ENCODE assay signal across 11 cellular contexts in genomic region chr6:143743256-143744166, GRCh38.
DNase-seq lines count a peak whose midpoint lies in the region; ATAC-seq and TF ChIP-seq lines count a peak whose summit lies in the region.
"Had no signal": no experiment of that assay in that cellular context is flagged by ENCODE, and none has a peak within 500 bp of the region (broad histone marks: within the 10 kb centered on the region; RNA-seq: fewer than 3 reads in every experiment).

No MANE protein-coding gene starts in this region.

- TF ChIP-seq CTCF in dorsolateral prefrontal cortex (IDR thresholded peaks at IDR 0.05 in 54 of 56, conservative IDR thresholded peaks at IDR 0.05 in 2 of 56; ENCODE audit: low read depth in 1 of 56, partially characterized antibody in 56 of 56) (no peak), upper lobe of right lung (IDR thresholded peaks at IDR 0.05) (no peak), foreskin keratinocyte (conservative IDR thresholded peaks at IDR 0.05) (no peak)

- DNase-seq in NCI-H146 (lab: John Stamatoyannopoulos, UW) (peak; percentile 35), NCI-H146 treated with DMSO at 0.1 percent for 48 hours (lab: John Stamatoyannopoulos, UW; ENCODE audit: unreplicated experiment) (no peak), dorsolateral prefrontal cortex (no peak), midbrain (lab: John Stamatoyannopoulos, UW) (peak; percentile 44), upper lobe of right lung (no peak), foreskin keratinocyte (no peak), NCI-H510A treated with DMSO at 0.1 percent for 48 hours (lab: John Stamatoyannopoulos, UW) (no peak)
- DNase-seq: 8988T; activated CD8-positive, alpha-beta memory T cell treated with anti-CD3 and anti-CD28 coated beads, Interleukin-2, amount 10 ng/mL, durations not matched to agents 7 days and 5 days had no signal

- H3K27ac ChIP-seq in dorsolateral prefrontal cortex (peak overlapping the region in 28 of 59 donors; percentile 1 to 67 (median 40)), upper lobe of right lung (peak overlapping the region; percentile 76), foreskin keratinocyte (no peak overlapping the region)

- ATAC-seq in upper lobe of right lung = no peak
- no peak for ATAC-seq in HG02852 (IDR thresholded peaks at IDR 0.05; ENCODE audit: unreplicated experiment)
- no peak for ATAC-seq in foreskin keratinocyte
- ATAC-seq: activated CD8-positive, alpha-beta memory T cell treated with anti-CD3 and anti-CD28 coated beads, Interleukin-2, amount 10 ng/mL, durations not matched to agents 7 days and 5 days; GM12878 had no signal

- peaks cover 62% of the 10 kb centered on the region for H3K4me1 ChIP-seq in upper lobe of right lung
- H3K4me1 ChIP-seq in foreskin keratinocyte = no peaks in the 10 kb centered on the region

- no peaks in the 10 kb centered on the region for H3K9me3 ChIP-seq in upper lobe of right lung

- peak overlapping the region in 36 of 59 donors; percentile 0 to 54 (median 23) for H3K4me3 ChIP-seq in dorsolateral prefrontal cortex
- H3K4me3 ChIP-seq in upper lobe of right lung = peak overlapping the region; percentile 17
- H3K4me3 ChIP-seq: GM12878 had no signal

- no peaks in the 10 kb centered on the region for H3K27me3 ChIP-seq in dorsolateral prefrontal cortex
- no peaks in the 10 kb centered on the region for H3K27me3 ChIP-seq in upper lobe of right lung
- no peaks in the 10 kb centered on the region for H3K27me3 ChIP-seq in foreskin keratinocyte

- no peaks in the 10 kb centered on the region for H3K36me3 ChIP-seq in upper lobe of right lung

- intact Hi-C loops in dorsolateral prefrontal cortex (cut with DNase I) = no loop called here
- intact Hi-C loops in upper lobe of right lung (cut with DNase I) = no loop called here

Comparison
In these comparisons a context has a peak if more than half of its experiments do, and no peak if none do; other contexts are left out.
1. DNase-seq: peak in NCI-H146 (single experiment) and midbrain (single experiment); none in NCI-H146 treated with DMSO at 0.1 percent for 48 hours (single experiment), dorsolateral prefrontal cortex (0 of 10), upper lobe of right lung (single experiment), foreskin keratinocyte (0 of 2) and NCI-H510A treated with DMSO at 0.1 percent for 48 hours (single experiment).